19 cellular contexts compared by ENCODE assay signal in genomic region chr9:89873801-89874200, GRCh38.
DNase-seq lines count a peak whose midpoint lies in the region; ATAC-seq, FAIRE-seq and TF ChIP-seq lines count a peak whose summit lies in the region.
"Had no signal": no experiment of that assay in that cellular context is flagged by ENCODE, and none has a peak within 500 bp of the region (broad histone marks: within the 10 kb centered on the region; RNA-seq: fewer than 3 reads in every experiment).

No MANE protein-coding gene starts in this region.

- DNase-seq in heart right ventricle (no peak), Right ventricle myocardium superior (no peak), glutamatergic neuron (peak; percentile 3), posterior vena cava (ENCODE audit: low spot score) (peak; percentile 53), vagina (ENCODE audit: extremely low spot score in 2 of 2) (no peak), nucleus accumbens (lab: John Stamatoyannopoulos, UW) (no peak), urothelium cell line (ENCODE audit: low spot score) (no peak), OCI-M1 (lab: John Stamatoyannopoulos, UW) (no peak)
- DNase-seq: activated CD4-positive, alpha-beta T cell treated with anti-CD3 and anti-CD28 coated beads, Interleukin-2, amount 50 U/mL, for 48 hours; activated naive CD8-positive, alpha-beta T cell treated with anti-CD3 and anti-CD28 coated beads, Interleukin-2, amount 50 U/mL, for 24 hours; CD4-positive, CD25-positive, alpha-beta regulatory T cell; colonic mucosa; GOT3; kidney glomerular epithelial cell; mesenchymal stem cell; NCI-H1048; NCI-H1930 had no signal

- no peak for ATAC-seq in heart right ventricle
- ATAC-seq in Right ventricle myocardium superior (ENCODE audit: poor library complexity) = no peak
- ATAC-seq: activated naive CD8-positive, alpha-beta T cell treated with anti-CD3 and anti-CD28 coated beads, Interleukin-2, amount 50 U/mL, for 24 hours; body of pancreas had no signal

- H3K9me3 Mint-ChIP-seq in glutamatergic neuron (ENCODE audit: unreplicated experiment) = peaks cover 6% of the 10 kb centered on the region
- H3K9me3 Mint-ChIP-seq: activated naive CD8-positive, alpha-beta T cell treated with anti-CD3 and anti-CD28 coated beads, Interleukin-2, amount 50 U/mL, for 24 hours; CD4-positive, CD25-positive, alpha-beta regulatory T cell had no signal

- no peak for TF ChIP-seq POLR2A in vagina (IDR thresholded peaks at IDR 0.05)

- no peak for FAIRE-seq in urothelium cell line (lab: Jason Lieb, UNC)

- H3K4me3 Mint-ChIP-seq in glutamatergic neuron (ENCODE audit: unreplicated experiment) = no peak overlapping the region
- H3K4me3 Mint-ChIP-seq: activated naive CD8-positive, alpha-beta T cell treated with anti-CD3 and anti-CD28 coated beads, Interleukin-2, amount 50 U/mL, for 24 hours; CD4-positive, CD25-positive, alpha-beta regulatory T cell had no signal

- H3K27ac Mint-ChIP-seq in glutamatergic neuron (ENCODE audit: unreplicated experiment) = no peak overlapping the region
- H3K27ac Mint-ChIP-seq: activated naive CD8-positive, alpha-beta T cell treated with anti-CD3 and anti-CD28 coated beads, Interleukin-2, amount 50 U/mL, for 24 hours; CD4-positive, CD25-positive, alpha-beta regulatory T cell had no signal

- H3K36me3 ChIP-seq in heart right ventricle = no peaks in the 10 kb centered on the region
- H3K36me3 ChIP-seq in vagina = no peaks in the 10 kb centered on the region
- H3K36me3 ChIP-seq: colonic mucosa, SJSA1 had no signal

- H3K27me3 ChIP-seq in heart right ventricle = no peaks in the 10 kb centered on the region
- H3K27me3 ChIP-seq in vagina = no peaks in the 10 kb centered on the region
- H3K27me3 ChIP-seq: body of pancreas, colonic mucosa, SJSA1 had no signal

- TF ChIP-seq CTCF in heart right ventricle (IDR thresholded peaks at IDR 0.05) (no peak), glutamatergic neuron (IDR thresholded peaks at IDR 0.05; ENCODE audit: partially characterized antibody, unreplicated experiment) (no peak), vagina (IDR thresholded peaks at IDR 0.05) (no peak)

- H3K27me3 Mint-ChIP-seq in glutamatergic neuron (ENCODE audit: unreplicated experiment) = no peaks in the 10 kb centered on the region
- H3K27me3 Mint-ChIP-seq: activated naive CD8-positive, alpha-beta T cell treated with anti-CD3 and anti-CD28 coated beads, Interleukin-2, amount 50 U/mL, for 24 hours had no signal

- peaks cover 10 to 66% (median 52%) of the 10 kb centered on the region in 9 donors for H3K4me1 ChIP-seq in heart right ventricle
- peaks cover 47% of the 10 kb centered on the region for H3K4me1 ChIP-seq in vagina
- H3K4me1 ChIP-seq: colonic mucosa, SJSA1 had no signal

- intact Hi-C loops in heart right ventricle (cut with DNase I) (loop anchor here in 5 of 10 donors (5.0 to 10.0 kb wide), 6 partner anchors 116 to 269 kb away; partner anchors contain the start of gene GADD45G (in 2 of the 5)), Right ventricle myocardium superior (cut with DNase I) (loop anchor here (5.0 to 10.0 kb wide), 2 partner anchors 116 to 269 kb away; partner anchors contain the start of gene GADD45G), posterior vena cava (cut with DNase I) (loop anchor here in 1 of 2 donors (10.0 kb wide), 2 partner anchors 61 to 269 kb away; partner anchors contain the start of gene GADD45G), vagina (cut with DNase I) (loop anchor here (10.0 kb wide), 1 partner anchor 121 kb away; no protein-coding TSS in a partner anchor)

- H3K36me3 Mint-ChIP-seq in glutamatergic neuron (ENCODE audit: unreplicated experiment) = peaks cover 6% of the 10 kb centered on the region
- H3K36me3 Mint-ChIP-seq: CD4-positive, CD25-positive, alpha-beta regulatory T cell had no signal

- 91 to 93% methylated on average over 8 of the region's 8 CpGs for WGBS in heart right ventricle, 2 donors

- H3K9me3 ChIP-seq in heart right ventricle (no peaks in the 10 kb centered on the region), vagina (no peaks in the 10 kb centered on the region)
- H3K9me3 ChIP-seq: body of pancreas, colonic mucosa, SJSA1 had no signal

- H3K4me3 ChIP-seq in heart right ventricle (no peak overlapping the region), vagina (no peak overlapping the region)
- H3K4me3 ChIP-seq: body of pancreas, colonic mucosa, SJSA1 had no signal

- H3K27ac ChIP-seq in heart right ventricle = peak overlapping the region; percentile 41 to 99 (median 88)
- H3K27ac ChIP-seq in vagina = peak overlapping the region; percentile 62
- H3K27ac ChIP-seq: body of pancreas, colonic mucosa, SJSA1 had no signal

- H3K4me1 Mint-ChIP-seq in glutamatergic neuron (ENCODE audit: low read depth, unreplicated experiment) = peaks cover 19% of the 10 kb centered on the region
- H3K4me1 Mint-ChIP-seq: activated naive CD8-positive, alpha-beta T cell treated with anti-CD3 and anti-CD28 coated beads, Interleukin-2, amount 50 U/mL, for 24 hours; CD4-positive, CD25-positive, alpha-beta regulatory T cell had no signal

Comparison
In these comparisons a context has a peak if more than half of its experiments do, and no peak if none do; other contexts are left out.
1. DNase-seq: peak in glutamatergic neuron (single experiment) and posterior vena cava (single experiment); none in heart right ventricle (0 of 2), Right ventricle myocardium superior (single experiment), vagina (0 of 2), nucleus accumbens (0 of 56), urothelium cell line (single experiment) and OCI-M1 (single experiment).